In the genomic region with DNA sequence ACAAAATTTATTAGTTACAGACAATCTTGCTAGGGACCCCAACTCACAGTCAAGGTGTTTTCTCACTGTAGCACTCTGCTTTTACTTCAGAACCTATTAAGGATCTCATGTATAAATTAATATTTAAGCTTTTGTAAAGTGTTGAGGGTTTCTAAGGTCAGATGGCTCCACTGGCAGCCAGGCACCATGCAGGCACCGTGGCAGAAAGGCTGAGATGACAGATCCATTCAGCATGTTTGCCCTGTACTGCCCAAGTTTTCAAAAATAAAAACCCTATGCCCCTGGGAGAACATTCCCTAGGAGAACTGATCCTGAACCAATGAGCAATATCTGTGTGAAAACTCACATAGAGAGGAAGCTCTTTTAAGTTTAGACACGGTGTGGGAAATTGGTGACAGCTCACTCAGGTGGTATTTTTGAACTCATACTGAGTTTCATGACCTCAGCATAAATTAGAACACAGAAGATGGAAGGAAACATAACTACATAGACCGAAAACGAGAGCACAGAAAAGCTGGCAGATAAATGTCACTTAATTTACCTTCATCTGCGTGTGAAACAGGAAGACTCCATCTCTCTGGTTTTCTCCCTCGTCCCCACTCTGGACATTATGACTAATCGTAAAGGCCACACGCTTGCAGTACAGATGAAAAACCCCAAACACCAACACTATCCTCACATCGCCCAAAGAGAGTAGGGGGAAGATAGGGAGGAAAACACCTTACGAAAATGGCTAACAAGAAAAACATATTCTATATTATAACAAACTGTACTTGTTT, we compare ENCODE assay signal across 9 cellular contexts.
DNase-seq lines count a peak whose midpoint lies in the region; ATAC-seq and TF ChIP-seq lines count a peak whose summit lies in the region.
"Had no signal": no experiment of that assay in that cellular context is flagged by ENCODE, and none has a peak within 500 bp of the region (broad histone marks: within the 10 kb centered on the region; RNA-seq: fewer than 3 reads in every experiment).

No MANE protein-coding gene starts in this region.

- DNase-seq in GM13976 (ENCODE audit: low spot score) (peak; percentile 48), amygdala (lab: John Stamatoyannopoulos, UW) (no peak), cerebellar cortex (ENCODE audit: low spot score) (no peak), occipital lobe (lab: John Stamatoyannopoulos, UW) (no peak), SIG-M5 (lab: John Stamatoyannopoulos, UW) (no peak)
- DNase-seq: erythroblast had no signal

- peak; percentile 60 for ATAC-seq in GM21390 (IDR thresholded peaks at IDR 0.05; ENCODE audit: unreplicated experiment)
- peak; percentile 65 for ATAC-seq in HG03460 (IDR thresholded peaks at IDR 0.05; ENCODE audit: unreplicated experiment)

- H3K9ac ChIP-seq in duodenal mucosa (ENCODE audit: low read depth in 1 of 2, low read length in 2 of 2): peak overlapping the region in 1 of 2 donors; percentile 14

- H3K27me3 ChIP-seq in duodenal mucosa (ENCODE audit: control insufficient read depth in 1 of 2, insufficient read depth in 2 of 2, low read length in 2 of 2): no peaks in the 10 kb centered on the region

- H3K9me3 ChIP-seq in duodenal mucosa (ENCODE audit: control insufficient read depth in 1 of 2, low read length in 2 of 2): peaks cover 0 to 3% of the 10 kb centered on the region in 2 donors

- no peak for TF ChIP-seq CTCF in GM13976 (IDR thresholded peaks at IDR 0.05; ENCODE audit: borderline replicate concordance, control extremely low read depth, extremely low read depth, insufficient read depth, missing control alignments)

- H3K27ac ChIP-seq in duodenal mucosa (ENCODE audit: low read depth, low read length): peak overlapping the region; percentile 50

- H3K4me3 ChIP-seq in duodenal mucosa (ENCODE audit: low read depth in 1 of 2, low read length in 2 of 2): no peak overlapping the region

- in situ Hi-C loops in GM13976 (cut with MboI; ENCODE audit: low sequenced_read_pairs, unreplicated experiment): no loop called here

- no peaks in the 10 kb centered on the region for H3K4me1 ChIP-seq in duodenal mucosa (ENCODE audit: control insufficient read depth in 1 of 2, insufficient read depth in 2 of 2, low read length in 2 of 2)

- peaks cover 0 to 3% of the 10 kb centered on the region in 2 donors for H3K36me3 ChIP-seq in duodenal mucosa (ENCODE audit: control insufficient read depth in 1 of 2, insufficient read depth in 2 of 2, low read length in 2 of 2)
